1 cellular context compared by ENCODE assay signal in the genomic region with DNA sequence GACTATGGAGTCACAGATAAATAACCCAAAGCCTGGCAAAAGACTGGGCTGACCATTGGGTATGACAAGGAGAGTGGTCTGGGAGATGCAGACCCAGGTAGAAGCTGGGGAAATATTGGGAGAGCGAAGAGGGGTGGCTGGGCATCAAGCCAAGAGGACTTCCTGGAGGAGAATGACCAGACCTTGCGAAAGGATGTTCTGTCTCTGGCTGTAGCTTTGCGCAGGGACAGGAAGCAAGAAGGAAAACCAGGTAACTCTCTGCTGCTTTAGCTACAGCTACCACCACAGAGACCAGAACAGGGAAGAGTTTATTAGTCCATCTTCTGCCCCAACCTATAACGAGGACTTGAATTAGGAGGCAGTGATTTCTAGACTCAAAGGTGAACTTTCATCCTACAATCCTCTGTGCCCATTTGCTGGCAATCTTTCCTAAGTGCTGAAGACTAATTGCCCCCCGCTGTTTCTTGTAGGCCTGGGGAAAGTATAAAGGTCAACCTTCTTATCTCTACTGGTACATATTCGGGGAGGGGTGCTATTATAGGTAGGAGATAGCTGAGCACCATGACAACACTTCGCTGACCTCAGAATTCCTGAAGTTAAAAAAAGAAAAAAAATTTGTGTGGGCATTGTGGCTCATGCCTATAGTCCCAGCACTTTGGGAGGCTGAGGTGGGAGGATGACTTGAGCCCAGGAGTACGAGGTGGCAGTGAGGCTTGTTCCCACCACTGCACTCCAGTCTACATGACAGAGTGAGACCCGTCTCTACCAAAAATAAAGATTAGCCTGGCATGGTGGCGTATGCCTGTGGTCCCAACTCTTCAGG.
TF ChIP-seq lines count a peak whose summit lies in the region.

No MANE protein-coding gene starts in this region.

TF ChIP-seq in HepG2, 621 proteins besides CTCF, POLR2A, EP300 and RAD21 (continued from another document and continues in another):
- TF ChIP-seq GPBP1L1 (CRISPR knock-in tag; IDR thresholded peaks at IDR 0.05) (no peak), STAT6 (CRISPR knock-in tag; IDR thresholded peaks at IDR 0.05; ENCODE audit: borderline replicate concordance) (no peak), CSRNP1 (CRISPR knock-in tag; IDR thresholded peaks at IDR 0.05) (no peak), ZNF281 (CRISPR knock-in tag; IDR thresholded peaks at IDR 0.05; ENCODE audit: borderline replicate concordance) (no peak), CEBPB (IDR thresholded peaks at IDR 0.05; ENCODE audit: borderline replicate concordance, low read depth, low read length) (0 out of 2 replicates have a peak, but pooled peaks have one; percentile 4), ZNF674 (CRISPR knock-in tag; IDR thresholded peaks at IDR 0.05; ENCODE audit: low read depth) (no peak), TMF1 (CRISPR knock-in tag; IDR thresholded peaks at IDR 0.05; ENCODE audit: low read depth) (no peak), ZNF280B (CRISPR knock-in tag; IDR thresholded peaks at IDR 0.05; ENCODE audit: borderline replicate concordance) (no peak), JUN (CRISPR knock-in tag; IDR thresholded peaks at IDR 0.05) (no peak), ZBTB7B (CRISPR knock-in tag; IDR thresholded peaks at IDR 0.05) (no peak), ZNF263 (CRISPR knock-in tag; IDR thresholded peaks at IDR 0.05) (0 out of 2 replicates have a peak, but pooled peaks have one; percentile 31), SIX4 (CRISPR knock-in tag; IDR thresholded peaks at IDR 0.05) (no peak), ZNF660 (CRISPR knock-in tag; IDR thresholded peaks at IDR 0.05; ENCODE audit: borderline replicate concordance, low read depth) (no peak), ZNF746 (CRISPR knock-in tag; IDR thresholded peaks at IDR 0.05) (no peak), ZBTB42 (CRISPR knock-in tag; IDR thresholded peaks at IDR 0.05) (no peak), MAFF (IDR thresholded peaks at IDR 0.05; ENCODE audit: low read depth, low read length) (no peak), ZBTB10 (CRISPR knock-in tag; IDR thresholded peaks at IDR 0.05; ENCODE audit: borderline replicate concordance) (no peak), HES4 (CRISPR knock-in tag; IDR thresholded peaks at IDR 0.05; ENCODE audit: borderline replicate concordance) (no peak), ZNF24 (IDR thresholded peaks at IDR 0.05) (no peak), ZNF335 (CRISPR knock-in tag; IDR thresholded peaks at IDR 0.05) (no peak), ZNF160 (CRISPR knock-in tag; IDR thresholded peaks at IDR 0.05) (no peak), RORA (CRISPR knock-in tag; IDR thresholded peaks at IDR 0.05) (no peak), ZBTB43 (CRISPR knock-in tag; conservative IDR thresholded peaks at IDR 0.05) (no peak), ZNF616 (CRISPR knock-in tag; IDR thresholded peaks at IDR 0.05; ENCODE audit: low read depth) (no peak), ISX (CRISPR knock-in tag; conservative IDR thresholded peaks at IDR 0.05) (no peak), ZNF850 (CRISPR knock-in tag; conservative IDR thresholded peaks at IDR 0.05) (no peak), THAP11 (CRISPR knock-in tag; IDR thresholded peaks at IDR 0.05) (no peak), USF2 (IDR thresholded peaks at IDR 0.05; ENCODE audit: low read depth, low read length) (no peak), USF2 (CRISPR knock-in tag; IDR thresholded peaks at IDR 0.05; ENCODE audit: borderline replicate concordance) (no peak), ZFY (CRISPR knock-in tag; IDR thresholded peaks at IDR 0.05) (no peak), KAT8 (CRISPR knock-in tag; IDR thresholded peaks at IDR 0.05) (no peak), ZNF883 (CRISPR knock-in tag; IDR thresholded peaks at IDR 0.05; ENCODE audit: not compliant biosample characterization) (no peak), ZNF776 (CRISPR knock-in tag; IDR thresholded peaks at IDR 0.05) (peak; percentile 31; the same call in 1 of the 2 replicates), MYNN (CRISPR knock-in tag; IDR thresholded peaks at IDR 0.05; ENCODE audit: low read depth) (no peak)
- TF ChIP-seq, protein P1, sequence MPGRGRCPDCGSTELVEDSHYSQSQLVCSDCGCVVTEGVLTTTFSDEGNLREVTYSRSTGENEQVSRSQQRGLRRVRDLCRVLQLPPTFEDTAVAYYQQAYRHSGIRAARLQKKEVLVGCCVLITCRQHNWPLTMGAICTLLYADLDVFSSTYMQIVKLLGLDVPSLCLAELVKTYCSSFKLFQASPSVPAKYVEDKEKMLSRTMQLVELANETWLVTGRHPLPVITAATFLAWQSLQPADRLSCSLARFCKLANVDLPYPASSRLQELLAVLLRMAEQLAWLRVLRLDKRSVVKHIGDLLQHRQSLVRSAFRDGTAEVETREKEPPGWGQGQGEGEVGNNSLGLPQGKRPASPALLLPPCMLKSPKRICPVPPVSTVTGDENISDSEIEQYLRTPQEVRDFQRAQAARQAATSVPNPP (CRISPR knock-in tag; IDR thresholded peaks at IDR 0.05): no peak
